ENCODE assay signal across 13 cellular contexts in genomic region chr10:35364808-35365207, GRCh38.
"Had no signal": no experiment of that assay in that cellular context is flagged by ENCODE, and none has a peak within 500 bp of the region (broad histone marks: within the 10 kb centered on the region; RNA-seq: fewer than 3 reads in every experiment).

No MANE protein-coding gene starts in this region.

- DNase-seq: activated CD4-positive, alpha-beta T cell treated with anti-CD3 and anti-CD28 coated beads for 4 hours; activated CD8-positive, alpha-beta T cell treated with anti-CD3 and anti-CD28 coated beads, Interleukin-2, amount 10 ng/mL, durations not matched to agents 7 days and 5 days; activated naive CD4-positive, alpha-beta T cell treated with Interleukin-2 at 50 U/mL for 16 hours; effector CD4-positive, alpha-beta T cell; foreskin melanocyte; natural killer cell; stimulated activated CD4-positive, alpha-beta T cell treated with anti-CD3 and anti-CD28 coated beads, Interleukin-15, amount 100 ng/mL, for 24 hours; stimulated activated CD4-positive, alpha-beta T cell treated with anti-CD3 and anti-CD28 coated beads, Interleukin-4, amount 100 ng/mL, for 24 hours; T-helper 1 cell; testis had no signal

- H3K36me3 Mint-ChIP-seq: natural killer cell had no signal

- H3K4me3 ChIP-seq: coronary artery, testis had no signal

- H3K27ac ChIP-seq: coronary artery, testis had no signal

- H3K27me3 Mint-ChIP-seq: stimulated activated naive CD8-positive, alpha-beta T cell treated with anti-CD3 and anti-CD28 coated beads, Interleukin-15, Interleukin-2, amounts not matched to agents 100 ng/mL and 50 ng/mL, for 24 hours had no signal

- H3K27me3 ChIP-seq: testis had no signal

- H3K9me3 ChIP-seq: testis had no signal

- H3K9me3 Mint-ChIP-seq: activated T-helper 1 cell treated with anti-CD3 and anti-CD28 coated beads, Interleukin-12 subunit alpha, Interleukin-12 subunit beta, Interleukin-2, Interleukin-4 antibody, amounts not matched to agents 30 ng/mL and 10 ng/mL and 1 ng/mL, durations not matched to agents 14 hours and 24 hours and 36 hours; natural killer cell; stimulated activated naive CD8-positive, alpha-beta T cell treated with anti-CD3 and anti-CD28 coated beads, Interleukin-15, Interleukin-2, amounts not matched to agents 100 ng/mL and 50 ng/mL, for 24 hours had no signal

- H3K27ac Mint-ChIP-seq: activated CD8-positive, alpha-beta T cell treated with anti-CD3 and anti-CD28 coated beads, Interleukin-2, amount 10 ng/mL, durations not matched to agents 7 days and 5 days; activated T-helper 1 cell treated with anti-CD3 and anti-CD28 coated beads, Interleukin-12 subunit alpha, Interleukin-12 subunit beta, Interleukin-2, Interleukin-4 antibody, amounts not matched to agents 30 ng/mL and 10 ng/mL and 1 ng/mL, durations not matched to agents 14 hours and 24 hours and 36 hours; natural killer cell; stimulated activated naive CD8-positive, alpha-beta T cell treated with anti-CD3 and anti-CD28 coated beads, Interleukin-15, Interleukin-2, amounts not matched to agents 100 ng/mL and 50 ng/mL, for 24 hours had no signal

- H3K4me3 Mint-ChIP-seq: activated CD8-positive, alpha-beta T cell treated with anti-CD3 and anti-CD28 coated beads, Interleukin-2, amount 10 ng/mL, durations not matched to agents 7 days and 5 days; activated T-helper 1 cell treated with anti-CD3 and anti-CD28 coated beads, Interleukin-12 subunit alpha, Interleukin-12 subunit beta, Interleukin-2, Interleukin-4 antibody, amounts not matched to agents 30 ng/mL and 10 ng/mL and 1 ng/mL, durations not matched to agents 14 hours and 24 hours and 36 hours; natural killer cell; stimulated activated naive CD8-positive, alpha-beta T cell treated with anti-CD3 and anti-CD28 coated beads, Interleukin-15, Interleukin-2, amounts not matched to agents 100 ng/mL and 50 ng/mL, for 24 hours had no signal

- ATAC-seq: activated CD8-positive, alpha-beta T cell treated with anti-CD3 and anti-CD28 coated beads, Interleukin-2, amount 10 ng/mL, durations not matched to agents 7 days and 5 days; natural killer cell had no signal
